ENCODE assay signal across 28 cellular contexts in the genomic region with DNA sequence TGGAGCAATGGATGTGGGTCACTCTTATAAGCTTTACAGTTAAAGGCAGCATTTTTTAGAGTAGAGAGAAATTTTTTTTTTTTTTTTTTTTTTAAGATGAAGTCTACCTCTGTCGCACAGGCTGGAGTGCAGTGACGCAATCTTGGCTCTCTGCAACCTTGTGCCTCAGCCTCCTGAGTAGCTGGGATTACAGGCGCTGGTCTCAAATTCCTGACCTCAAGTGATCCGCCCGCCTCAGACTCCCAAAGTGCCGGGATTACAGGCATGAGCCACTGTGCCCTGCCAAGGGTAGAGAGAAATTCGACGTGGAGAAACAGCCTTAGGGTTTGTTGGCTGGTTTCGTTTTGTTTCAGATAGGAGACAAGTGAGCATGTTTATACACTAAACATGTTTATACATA.
DNase-seq lines count a peak whose midpoint lies in the region; ATAC-seq and TF ChIP-seq lines count a peak whose summit lies in the region.
"Had no signal": no experiment of that assay in that cellular context is flagged by ENCODE, and none has a peak within 500 bp of the region (broad histone marks: within the 10 kb centered on the region; RNA-seq: fewer than 3 reads in every experiment).

No MANE protein-coding gene starts in this region.

- no peak for TF ChIP-seq CTCF in foreskin keratinocyte (conservative IDR thresholded peaks at IDR 0.05)

- no peak overlapping the region for H3K4me3 ChIP-seq in trophoblast cell (ENCODE audit: low read depth, low read length)
- H3K4me3 ChIP-seq: BLaER1, PC-9 had no signal

- H3K27ac ChIP-seq in foreskin keratinocyte (no peak overlapping the region), trophoblast cell (ENCODE audit: low read depth, low read length) (no peak overlapping the region)
- H3K27ac ChIP-seq: BLaER1, PC-9 had no signal

- WGBS in trophoblast cell (ENCODE audit: extremely low coverage, insufficient coverage, insufficient read length): no CpG with 5 or more reads among the region's 9 CpGs

- no peak overlapping the region for H2BK5ac ChIP-seq in trophoblast cell (ENCODE audit: low read depth, low read length, poor library complexity)

- H3K9ac ChIP-seq in trophoblast cell (ENCODE audit: low read length): no peak overlapping the region
- H3K9ac ChIP-seq: BLaER1 had no signal

- no peak overlapping the region for H3K18ac ChIP-seq in trophoblast cell (ENCODE audit: low read length)

- no peaks in the 10 kb centered on the region for H3K79me2 ChIP-seq in trophoblast cell (ENCODE audit: control insufficient read depth, insufficient read depth, low read length, poor library complexity)

- H3K4me1 ChIP-seq in foreskin keratinocyte (peaks cover under 1% of the 10 kb centered on the region), trophoblast cell (ENCODE audit: control insufficient read depth in 1 of 2, insufficient read depth in 2 of 2, low read length in 2 of 2) (no peaks in the 10 kb centered on the region)
- H3K4me1 ChIP-seq: BLaER1 had no signal

- no peak overlapping the region for H2BK12ac ChIP-seq in trophoblast cell (ENCODE audit: low read length)

- H3K36me3 ChIP-seq in trophoblast cell (ENCODE audit: control insufficient read depth in 1 of 2, insufficient read depth in 2 of 2, low read length in 2 of 2): no peaks in the 10 kb centered on the region
- H3K36me3 ChIP-seq: BLaER1 had no signal

- H2AFZ ChIP-seq in trophoblast cell (ENCODE audit: insufficient read depth, low read length, poor library complexity): no peak overlapping the region
- H2AFZ ChIP-seq: PC-9 had no signal

- H2BK120ac ChIP-seq in trophoblast cell (ENCODE audit: insufficient read depth, low read length, poor library complexity): no peak overlapping the region

- H4K8ac ChIP-seq in trophoblast cell (ENCODE audit: low read depth, low read length): no peak overlapping the region

- H3K14ac ChIP-seq in trophoblast cell (ENCODE audit: low read length): no peak overlapping the region

- H4K91ac ChIP-seq in trophoblast cell (ENCODE audit: low read depth, low read length): no peak overlapping the region

- H3K23ac ChIP-seq in trophoblast cell (ENCODE audit: low read length): no peak overlapping the region

- DNase-seq in ELF-1 (ENCODE audit: low read depth, low spot score) (peak; percentile 2), M059J (ENCODE audit: low read depth) (peak; percentile 72), foreskin keratinocyte (peak in 1 of 2 donors; percentile 19), trophoblast cell (peak; percentile 77 to 83), epidermal melanocyte (ENCODE audit: insufficient read length, low spot score) (no peak), OCI-M2 (lab: John Stamatoyannopoulos, UW; ENCODE audit: unreplicated experiment) (no peak)
- DNase-seq: ACHN; activated CD4-positive, alpha-beta T cell treated with anti-CD3 and anti-CD28 coated beads, Interleukin-2, amount 10 ng/mL, durations not matched to agents 24 days and 14 days; activated gamma-delta T cell treated with Interleukin-2 at 50 U/mL for 16 hours; activated naive CD8-positive, alpha-beta T cell treated with anti-CD3 and anti-CD28 coated beads, Interleukin-2, amount 50 U/mL, for 24 hours; activated T-cell treated with anti-CD3 and anti-CD28 coated beads, Interleukin-2, amount 50 U/mL, for 4 hours; cerebellar nuclear complex; DMS53; GDM1; KG1; midbrain; naive thymus-derived CD8-positive, alpha-beta T cell; NCI-H146; PC-9; SHP77 treated with DMSO at 0.1 percent for 48 hours; stimulated activated CD4-positive, alpha-beta T cell treated with anti-CD3 and anti-CD28 coated beads, Interleukin-12 subunit alpha, Interleukin-12 subunit beta, amount 100 ng/mL, for 4 hours; stimulated activated CD4-positive, alpha-beta T cell treated with anti-CD3 and anti-CD28 coated beads, Interleukin-4, amount 100 ng/mL, for 1 hour; SW 1271; T1000 had no signal

- no peak overlapping the region for H3K4me2 ChIP-seq in trophoblast cell (ENCODE audit: low read length)
- H3K4me2 ChIP-seq: BLaER1, PC-9 had no signal

- ATAC-seq in foreskin keratinocyte (peak; percentile 40), HG03342 (IDR thresholded peaks at IDR 0.05; ENCODE audit: unreplicated experiment) (no peak), GM18868 (IDR thresholded peaks at IDR 0.05; ENCODE audit: unreplicated experiment) (no peak)
- ATAC-seq: activated naive CD8-positive, alpha-beta T cell treated with anti-CD3 and anti-CD28 coated beads, Interleukin-2, amount 50 U/mL, for 24 hours; activated T-cell treated with anti-CD3 and anti-CD28 coated beads, Interleukin-2, amount 50 U/mL, for 4 hours; left colon; naive thymus-derived CD8-positive, alpha-beta T cell had no signal

- H4K12ac ChIP-seq in trophoblast cell (ENCODE audit: low read depth, low read length): no peak overlapping the region

- H3K79me1 ChIP-seq in trophoblast cell (ENCODE audit: low read length): no peaks in the 10 kb centered on the region

- H3K9me3 ChIP-seq in trophoblast cell (ENCODE audit: insufficient read depth, low read depth, low read length): no peaks in the 10 kb centered on the region
- H3K9me3 ChIP-seq: BLaER1 had no signal

- H3K27me3 ChIP-seq in foreskin keratinocyte (no peaks in the 10 kb centered on the region), trophoblast cell (ENCODE audit: insufficient read depth, low read length) (no peaks in the 10 kb centered on the region)
- H3K27me3 ChIP-seq: BLaER1 had no signal

- H3K4ac ChIP-seq in trophoblast cell (ENCODE audit: low read depth, low read length): no peak overlapping the region

- H2AK5ac ChIP-seq in trophoblast cell (ENCODE audit: low read length): no peak overlapping the region

Comparison
In these comparisons a context has a peak if more than half of its experiments do, and no peak if none do; other contexts are left out.
1. DNase-seq: peak in ELF-1 (single experiment), M059J (single experiment) and trophoblast cell (2 of 2); none in epidermal melanocyte (single experiment) and OCI-M2 (single experiment).